9 cellular contexts compared by ENCODE assay signal in genomic region chr22:38203855-38204497, GRCh38. TPM values are rescaled to one million over a fixed set of nuclear protein-coding genes. Genes with fewer than 3 reads are reported as not detected.
DNase-seq lines count a peak whose midpoint lies in the region; ATAC-seq and TF ChIP-seq lines count a peak whose summit lies in the region.
"Had no signal": no experiment of that assay in that cellular context is flagged by ENCODE, and none has a peak within 500 bp of the region (broad histone marks: within the 10 kb centered on the region; RNA-seq: fewer than 3 reads in every experiment).

No MANE protein-coding gene starts in this region.

- H3K4me3 ChIP-seq in SK-N-SH (ENCODE audit: low read depth in 2 of 2, low read length in 1 of 2): peak overlapping the region in 1 of 2 experiments; percentile 63; a peak in 2 of 4 replicates
- peak overlapping the region; percentile 85 to 97 (median 88) for H3K4me3 ChIP-seq in subcutaneous abdominal adipose tissue (ENCODE audit: low read depth in 1 of 5, low read length in 5 of 5)

- peak overlapping the region; percentile 84 for H3K4me2 ChIP-seq in SK-N-SH

- no peaks in the 10 kb centered on the region for H3K9me3 Mint-ChIP-seq in activated CD8-positive, alpha-beta T cell treated with anti-CD3 and anti-CD28 coated beads for 36 hours
- H3K9me3 Mint-ChIP-seq in immature natural killer cell: peaks cover 0 to 2% (median 0%) of the 10 kb centered on the region in 6 donors

- no peaks in the 10 kb centered on the region for H3K27me3 Mint-ChIP-seq in activated CD8-positive, alpha-beta T cell treated with anti-CD3 and anti-CD28 coated beads for 36 hours
- peaks cover 45 to 49% (median 49%) of the 10 kb centered on the region in 3 donors for H3K27me3 Mint-ChIP-seq in immature natural killer cell (ENCODE audit: low read depth in 3 of 3)

- H4K20me1 ChIP-seq in SK-N-SH (ENCODE audit: insufficient read depth): peaks cover 21% of the 10 kb centered on the region

- WGBS in SK-N-SH (ENCODE audit: low lambda C conversion rate): 100% methylated on average over 2 of the region's 3 CpGs

- H3K36me3 ChIP-seq in SK-N-SH (replicated peaks in 1 of 2; ENCODE audit: control insufficient read depth in 1 of 2, insufficient read depth in 2 of 2, low read length in 1 of 2): no peaks in the 10 kb centered on the region
- H3K36me3 ChIP-seq in subcutaneous abdominal adipose tissue (ENCODE audit: control insufficient read depth in 5 of 5, insufficient read depth in 5 of 5, low read length in 5 of 5): peaks cover 0 to 5% (median 3%) of the 10 kb centered on the region in 5 donors

- no peak overlapping the region for H3K9ac ChIP-seq in SK-N-SH
- H3K9ac ChIP-seq in subcutaneous abdominal adipose tissue (ENCODE audit: low read length in 5 of 5): peak overlapping the region; percentile 68 to 95 (median 92)

- H3K27me3 ChIP-seq in SK-N-SH (ENCODE audit: insufficient read depth) (no peaks in the 10 kb centered on the region), subcutaneous abdominal adipose tissue (ENCODE audit: control insufficient read depth in 5 of 5, insufficient read depth in 4 of 5, low read length in 5 of 5) (no peaks in the 10 kb centered on the region)
- H3K27me3 ChIP-seq: testis had no signal

- peak overlapping the region; percentile 82 for H3K4me3 Mint-ChIP-seq in activated CD8-positive, alpha-beta T cell treated with anti-CD3 and anti-CD28 coated beads for 36 hours
- peak overlapping the region; percentile 89 to 93 (median 92) for H3K4me3 Mint-ChIP-seq in immature natural killer cell

- POLR2A ChIA-PET in SK-N-SH (lab: Yijun Ruan, JAX): no interaction called here
- POLR2A ChIA-PET in activated CD8-positive, alpha-beta T cell treated with anti-CD3 and anti-CD28 coated beads for 36 hours (lab: Charles Lee): interaction anchor here (0.5 to 1.4 kb wide), 5 partner anchors 8 to 525 kb away, joined by 3 to 7 read pairs (median 3); partner anchors contain the start of gene PLA2G6

- peak overlapping the region; percentile 43 for H3K27ac Mint-ChIP-seq in activated CD8-positive, alpha-beta T cell treated with anti-CD3 and anti-CD28 coated beads for 36 hours
- peak overlapping the region; percentile 76 to 97 (median 92) for H3K27ac Mint-ChIP-seq in immature natural killer cell

- H3K27ac ChIP-seq in SK-N-SH (ENCODE audit: low read depth in 2 of 2, low read length in 1 of 2): no peak overlapping the region
- H3K27ac ChIP-seq in subcutaneous abdominal adipose tissue (ENCODE audit: low read depth, low read length): peak overlapping the region; percentile 97

- no peak for TF ChIP-seq CTCF in SK-N-SH (IDR thresholded peaks at IDR 0.05)
- TF ChIP-seq CTCF in activated CD8-positive, alpha-beta T cell treated with anti-CD3 and anti-CD28 coated beads for 36 hours (IDR thresholded peaks at IDR 0.05): no peak

- H3F3A ChIP-seq in SK-N-SH (replicated peaks; ENCODE audit: insufficient read depth): no peaks in the 10 kb centered on the region

- ATAC-seq in SK-N-SH treated with all-trans-retinoic acid at 6 μM for 48 hours: no peak
- ATAC-seq in activated CD8-positive, alpha-beta T cell treated with anti-CD3 and anti-CD28 coated beads for 36 hours: no peak
- no peak for ATAC-seq in GM21367 (IDR thresholded peaks at IDR 0.05; ENCODE audit: unreplicated experiment)

- H3K4me1 Mint-ChIP-seq in activated CD8-positive, alpha-beta T cell treated with anti-CD3 and anti-CD28 coated beads for 36 hours (ENCODE audit: low read depth): peaks cover 45% of the 10 kb centered on the region
- peaks cover 69 to 73% of the 10 kb centered on the region in 2 donors for H3K4me1 Mint-ChIP-seq in immature natural killer cell

- H3K4me1 ChIP-seq in SK-N-SH (ENCODE audit: control insufficient read depth in 1 of 2, insufficient read depth in 2 of 2, low read depth in 1 of 2, low read length in 1 of 2): peaks cover 0 to 11% of the 10 kb centered on the region in 2 experiments; a peak in 1 of 4 replicates
- H3K4me1 ChIP-seq in subcutaneous abdominal adipose tissue (ENCODE audit: control insufficient read depth in 5 of 5, insufficient read depth in 5 of 5, low read length in 5 of 5): peaks cover 19 to 49% (median 40%) of the 10 kb centered on the region in 5 donors

- no peak for TF ChIP-seq RAD21 in SK-N-SH (IDR thresholded peaks at IDR 0.05; ENCODE audit: low read length)

- H3K79me2 ChIP-seq in SK-N-SH (ENCODE audit: insufficient read depth): peaks cover 51% of the 10 kb centered on the region

- H3K36me3 Mint-ChIP-seq in activated CD8-positive, alpha-beta T cell treated with anti-CD3 and anti-CD28 coated beads for 36 hours (ENCODE audit: low read depth): peaks cover 2% of the 10 kb centered on the region
- H3K36me3 Mint-ChIP-seq in immature natural killer cell: no peaks in the 10 kb centered on the region

- intact Hi-C loops in activated CD8-positive, alpha-beta T cell treated with anti-CD3 and anti-CD28 coated beads for 36 hours (cut with micrococcal nuclease): no loop called here

- CTCF ChIA-PET in SK-N-SH (lab: Yijun Ruan, JAX): interaction anchor here (1.0 kb wide), 1 partner anchor 89 kb away, joined by 3 read pairs; no protein-coding TSS in a partner anchor
- CTCF ChIA-PET in activated CD8-positive, alpha-beta T cell treated with anti-CD3 and anti-CD28 coated beads for 36 hours (lab: Charles Lee): interaction anchor here (0.8 to 4.0 kb wide), 5 partner anchors 23 to 152 kb away, joined by 3 to 11 read pairs (median 3); partner anchors contain the start of gene PLA2G6

- DNase-seq in SK-N-SH: no peak
- DNase-seq in activated CD8-positive, alpha-beta T cell treated with anti-CD3 and anti-CD28 coated beads for 36 hours: peak; percentile 43
- peak in 1 of 3 donors; percentile 27 for DNase-seq in immature natural killer cell
- no peak for DNase-seq in activated effector memory CD4-positive, alpha-beta T cell treated with Interleukin-2 at 50 U/mL for 16 hours
- DNase-seq in KBM-7: no peak

- in situ Hi-C loops in KBM-7 (cut with MboI; ENCODE audit: low pct_unique_long_range_greater_than_20kb, low sequenced_read_pairs): no loop called here

- no peak overlapping the region for H2AFZ ChIP-seq in SK-N-SH (ENCODE audit: low read depth)

- TF ChIP-seq EP300 in SK-N-SH (IDR thresholded peaks at IDR 0.05; ENCODE audit: borderline replicate concordance in 1 of 2, low read depth in 1 of 2, low read length in 1 of 2): no peak

- H3K9me2 ChIP-seq in SK-N-SH: no peaks in the 10 kb centered on the region

- H3K9me3 ChIP-seq in SK-N-SH (no peaks in the 10 kb centered on the region), subcutaneous abdominal adipose tissue (ENCODE audit: control insufficient read depth in 5 of 5, low read length in 5 of 5) (no peaks in the 10 kb centered on the region)
- H3K9me3 ChIP-seq: testis had no signal

TF ChIP-seq in SK-N-SH, 30 proteins besides CTCF, POLR2A, EP300 and RAD21 (continues in another document):
- TF ChIP-seq PBX3 (IDR thresholded peaks at IDR 0.05) (no peak), POLR2AphosphoS5 (IDR thresholded peaks at IDR 0.05; ENCODE audit: low read depth, low read length) (no peak), USF2 (IDR thresholded peaks at IDR 0.05; ENCODE audit: borderline replicate concordance, low read depth, low read length) (no peak)

TF ChIP-seq in SK-N-SH treated with all-trans-retinoic acid at 6 μM for 48 hours, 23 proteins besides CTCF, POLR2A, EP300 and RAD21 (continues in another document):
- no peak for TF ChIP-seq ZNF8 (CRISPR knock-in tag; IDR thresholded peaks at IDR 0.05)
- no peak for TF ChIP-seq SNAI2 (CRISPR knock-in tag; IDR thresholded peaks at IDR 0.05)
- TF ChIP-seq TCF4 (CRISPR knock-in tag; IDR thresholded peaks at IDR 0.05; ENCODE audit: borderline replicate concordance): no peak
- TF ChIP-seq BACH2 (CRISPR knock-in tag; IDR thresholded peaks at IDR 0.05; ENCODE audit: borderline replicate concordance): no peak
- no peak for TF ChIP-seq ZC3H10 (CRISPR knock-in tag; IDR thresholded peaks at IDR 0.05)
- no peak for TF ChIP-seq ISL1 (CRISPR knock-in tag; IDR thresholded peaks at IDR 0.05)
- no peak for TF ChIP-seq GLIS3 (CRISPR knock-in tag; IDR thresholded peaks at IDR 0.05)
- TF ChIP-seq ZNF70 (CRISPR knock-in tag; IDR thresholded peaks at IDR 0.05): no peak
- no peak for TF ChIP-seq ZFP30 (CRISPR knock-in tag; IDR thresholded peaks at IDR 0.05)
- TF ChIP-seq ESRRG (CRISPR knock-in tag; IDR thresholded peaks at IDR 0.05): no peak
- no peak for TF ChIP-seq CSRNP3 (CRISPR knock-in tag; IDR thresholded peaks at IDR 0.05)

RNA-seq across cellular contexts. Expression of gene MAFF, which starts 2.2 kb away (rescaled TPM):
- polyA plus RNA-seq in SK-N-SH (2012; rRNA removed): 7.9 and 8.2 TPM in 2 replicates
- polyA plus RNA-seq in SK-N-SH (2012; cell fraction: cytosol; rRNA removed): 7.0 and 7.4 TPM in 2 replicates
- polyA plus RNA-seq in SK-N-SH (2012; cell fraction: nucleus; rRNA removed): 9.6 and 10.1 TPM in 2 replicates
- total RNA-seq in activated CD8-positive, alpha-beta T cell treated with anti-CD3 and anti-CD28 coated beads for 36 hours: 10 to 100 TPM; 12.5 to 13.7 TPM
- polyA plus RNA-seq in immature natural killer cell: 10 to 100 TPM in 2 of 3 donors, 1 to 10 TPM in 1; 8.1 to 20.8 (median 15.2) TPM

RNA-seq across cellular contexts. Expression of gene PLA2G6, which starts 22.3 kb away (rescaled TPM):
- polyA plus RNA-seq in SK-N-SH (2012; rRNA removed) (10.5 and 14.5 TPM in 2 replicates), immature natural killer cell (10 to 100 TPM in 1 of 3 donors, 1 to 10 TPM in 2; 3.3 to 11.4 (median 4.2) TPM)
- polyA plus RNA-seq in SK-N-SH (2012; cell fraction: cytosol; rRNA removed): 1.7 and 2.8 TPM in 2 replicates
- 89.3 and 95.1 TPM in 2 replicates for polyA plus RNA-seq in SK-N-SH (2012; cell fraction: nucleus; rRNA removed)
- total RNA-seq in activated CD8-positive, alpha-beta T cell treated with anti-CD3 and anti-CD28 coated beads for 36 hours: 10 to 100 TPM; 52.4 to 53.6 TPM
